ENCODE assay signal across 15 cellular contexts in the genomic region with DNA sequence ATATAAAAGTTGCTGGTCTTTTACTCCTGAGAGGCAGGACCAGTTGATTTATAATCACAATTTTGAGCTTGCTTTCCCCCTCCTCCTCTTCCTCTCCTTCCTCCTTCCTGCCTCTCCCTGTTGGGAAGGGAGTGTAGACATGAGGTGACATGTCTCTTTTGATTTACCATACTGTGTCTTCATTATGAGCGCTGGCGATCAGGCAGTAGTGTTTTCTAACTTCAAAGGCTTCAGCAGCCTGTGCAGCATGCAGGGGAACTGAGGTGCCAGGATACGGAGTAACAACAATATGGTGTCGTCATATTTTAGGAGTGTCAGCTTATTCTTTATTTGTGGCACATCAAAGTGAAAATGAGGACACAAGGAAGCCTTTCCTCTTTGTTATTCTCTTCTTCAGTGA.
DNase-seq lines count a peak whose midpoint lies in the region; ATAC-seq, FAIRE-seq and TF ChIP-seq lines count a peak whose summit lies in the region.
"Had no signal": no experiment of that assay in that cellular context is flagged by ENCODE, and none has a peak within 500 bp of the region (broad histone marks: within the 10 kb centered on the region; RNA-seq: fewer than 3 reads in every experiment).

No MANE protein-coding gene starts in this region.

- TF ChIP-seq RAD21 in HepG2 (CRISPR knock-in tag; IDR thresholded peaks at IDR 0.05): no peak

- H2AFZ ChIP-seq in HepG2 (ENCODE audit: low read length): no peak overlapping the region

- H3K36me3 ChIP-seq in HepG2 (replicated peaks in 1 of 2; ENCODE audit: control insufficient read depth in 1 of 2, insufficient read depth in 2 of 2, low read length in 2 of 2): no peaks in the 10 kb centered on the region
- H3K36me3 ChIP-seq in right lobe of liver: no peaks in the 10 kb centered on the region
- H3K36me3 ChIP-seq in aorta (ENCODE audit: control insufficient read depth in 1 of 2, insufficient read depth in 2 of 2, low read length in 1 of 2): no peaks in the 10 kb centered on the region
- H3K36me3 ChIP-seq: BLaER1 treated with 17β-estradiol and CSF1 and Interleukin-3, amounts not matched to agents 10 nM and 100 nM had no signal

- H3K9ac ChIP-seq in HepG2 (ENCODE audit: insufficient read depth, low read depth, low read length): no peak overlapping the region
- H3K9ac ChIP-seq: BLaER1 treated with 17β-estradiol and CSF1 and Interleukin-3, amounts not matched to agents 10 nM and 100 nM had no signal

- TF ChIP-seq EP300 in HepG2 (IDR thresholded peaks at IDR 0.05; ENCODE audit: low read depth in 2 of 2, low read length in 2 of 2) (no peak), HepG2 (CRISPR knock-in tag; IDR thresholded peaks at IDR 0.05; ENCODE audit: borderline replicate concordance) (no peak)

- no peaks in the 10 kb centered on the region for H4K20me1 ChIP-seq in HepG2 (ENCODE audit: insufficient read depth, low read length)
- H4K20me1 ChIP-seq: BLaER1 treated with 17β-estradiol and CSF1 and Interleukin-3, amounts not matched to agents 10 nM and 100 nM had no signal

- 27% methylated on average over 4 of the region's 4 CpGs for WGBS in HepG2 (ENCODE audit: low lambda C conversion rate)
- 71% methylated on average over 4 of the region's 4 CpGs for WGBS in right lobe of liver (ENCODE audit: insufficient coverage, low coverage, low lambda C conversion rate, missing lambda C conversion rate)
- 89 to 90% methylated on average over 4 of the region's 4 CpGs for WGBS in aorta, 2 donors

- H3K4me2 ChIP-seq in HepG2 (ENCODE audit: low read depth, low read length): no peak overlapping the region
- H3K4me2 ChIP-seq: BLaER1 treated with 17β-estradiol and CSF1 and Interleukin-3, amounts not matched to agents 10 nM and 100 nM had no signal

- H3K4me1 ChIP-seq in HepG2 (ENCODE audit: insufficient read depth, low read length): no peaks in the 10 kb centered on the region
- H3K4me1 ChIP-seq in right lobe of liver: no peaks in the 10 kb centered on the region
- H3K4me1 ChIP-seq in aorta (ENCODE audit: control insufficient read depth in 1 of 2, insufficient read depth in 2 of 2, low read length in 2 of 2): no peaks in the 10 kb centered on the region
- H3K4me1 ChIP-seq: BLaER1 treated with 17β-estradiol and CSF1 and Interleukin-3, amounts not matched to agents 10 nM and 100 nM had no signal

- peaks cover 10% of the 10 kb centered on the region; the same call in 1 of the 2 replicates for H3K9me3 ChIP-seq in HepG2 (ENCODE audit: low read length)
- H3K9me3 ChIP-seq in right lobe of liver: no peaks in the 10 kb centered on the region
- H3K9me3 ChIP-seq in aorta (ENCODE audit: control insufficient read depth, low read length): no peaks in the 10 kb centered on the region
- H3K9me3 ChIP-seq: BLaER1 treated with 17β-estradiol and CSF1 and Interleukin-3, amounts not matched to agents 10 nM and 100 nM had no signal

- POLR2A ChIA-PET in HepG2 (lab: Yijun Ruan, JAX): no interaction called here

- DNase-seq in HepG2 (ENCODE audit: low spot score) (no peak), right lobe of liver (no peak), epithelial cell of esophagus (ENCODE audit: low read depth) (peak; percentile 42), left kidney (ENCODE audit: low read depth, low spot score) (peak; percentile 78), SKM-1 treated with dmso at 0.1 percent for 144 hours (lab: John Stamatoyannopoulos, UW; ENCODE audit: unreplicated experiment) (no peak), KG1 (lab: John Stamatoyannopoulos, UW) (no peak), aorta (no peak)
- DNase-seq: ACHN; CD4-positive, CD25-positive, alpha-beta regulatory T cell; DMS79 had no signal

- TF ChIP-seq POLR2A in HepG2 (IDR thresholded peaks at IDR 0.05; ENCODE audit: insufficient read depth in 1 of 2, low read depth in 2 of 2, low read length in 2 of 2) (no peak), right lobe of liver (IDR thresholded peaks at IDR 0.05) (no peak)

- H3K27ac ChIP-seq in HepG2 (ENCODE audit: extremely low read length, insufficient read depth, low read length) (no peak overlapping the region), right lobe of liver (no peak overlapping the region), aorta (ENCODE audit: low read depth in 1 of 2, low read length in 2 of 2) (no peak overlapping the region)
- H3K27ac ChIP-seq: BLaER1 treated with 17β-estradiol and CSF1 and Interleukin-3, amounts not matched to agents 10 nM and 100 nM had no signal

- H3K79me2 ChIP-seq in HepG2 (ENCODE audit: insufficient read depth, low read length): no peaks in the 10 kb centered on the region

- no peak overlapping the region for H3K4me3 ChIP-seq in HepG2 (replicated peaks in 1 of 3; ENCODE audit: insufficient read depth in 1 of 3, low read depth in 2 of 3, low read length in 3 of 3)
- H3K4me3 ChIP-seq in right lobe of liver: no peak overlapping the region
- no peak overlapping the region for H3K4me3 ChIP-seq in epithelial cell of esophagus (ENCODE audit: low read length)
- no peak overlapping the region for H3K4me3 ChIP-seq in aorta (ENCODE audit: low read length in 2 of 2)
- H3K4me3 ChIP-seq: BLaER1 treated with 17β-estradiol and CSF1 and Interleukin-3, amounts not matched to agents 10 nM and 100 nM; GM12878 had no signal

- CTCF ChIA-PET in HepG2 (lab: Yijun Ruan, JAX; ENCODE audit: low intra/inter-chr PET ratio, low total read pairs): no interaction called here

- no peaks in the 10 kb centered on the region for H3K27me3 ChIP-seq in HepG2 (ENCODE audit: control insufficient read depth in 1 of 2, insufficient read depth in 2 of 2, low read length in 2 of 2)
- no peaks in the 10 kb centered on the region for H3K27me3 ChIP-seq in right lobe of liver
- no peaks in the 10 kb centered on the region for H3K27me3 ChIP-seq in aorta (ENCODE audit: control insufficient read depth in 1 of 2, insufficient read depth in 2 of 2, low read length in 1 of 2)
- H3K27me3 ChIP-seq: BLaER1 treated with 17β-estradiol and CSF1 and Interleukin-3, amounts not matched to agents 10 nM and 100 nM had no signal

- no peak for TF ChIP-seq CTCF in HepG2 (CRISPR knock-in tag; IDR thresholded peaks at IDR 0.05)
- TF ChIP-seq CTCF in right lobe of liver (IDR thresholded peaks at IDR 0.05): no peak
- TF ChIP-seq CTCF in epithelial cell of esophagus (IDR thresholded peaks at IDR 0.05; ENCODE audit: insufficient read depth, low read depth, low read length, missing control alignments): no peak

- intact Hi-C loops in HepG2 (cut with micrococcal nuclease; ENCODE audit: unreplicated experiment) (no loop called here), right lobe of liver (cut with DNase I) (no loop called here), aorta (cut with DNase I) (no loop called here)

- BruUV-seq in HepG2 (replicated peaks; lab: Mats Ljungman, UMichigan): no TSS peak

- in situ Hi-C loops in HepG2 (cut with HindIII; ENCODE audit: extremely low pct_ligation_motif_present, low pct_unique_long_range_greater_than_20kb): no loop called here

- no peak for FAIRE-seq in HepG2 (lab: Jason Lieb, UNC)
- FAIRE-seq: GM12878, GM18507, H54 had no signal

- no peak for ATAC-seq in HepG2
- no peak for ATAC-seq in right lobe of liver
- no peak for ATAC-seq in GM19328 (IDR thresholded peaks at IDR 0.05; ENCODE audit: unreplicated experiment)
- no peak for ATAC-seq in aorta (ENCODE audit: low FRiP score)
- ATAC-seq: GM12878 had no signal

TF ChIP-seq in HepG2, 621 proteins besides CTCF, POLR2A, EP300 and RAD21:
- TF ChIP-seq ATF7 (IDR thresholded peaks at IDR 0.05): peak; percentile 58
- TF ChIP-seq ATF7 (CRISPR knock-in tag; IDR thresholded peaks at IDR 0.05): no peak
- no peak for TF ChIP-seq ZNF776 (CRISPR knock-in tag; IDR thresholded peaks at IDR 0.05)

Comparison
In these comparisons a context has a peak if more than half of its experiments do, and no peak if none do; other contexts are left out.
1. DNase-seq: peak in epithelial cell of esophagus (single experiment) and left kidney (single experiment); none in HepG2 (single experiment), right lobe of liver (0 of 3), SKM-1 treated with dmso at 0.1 percent for 144 hours (single experiment), KG1 (single experiment) and aorta (0 of 2).